ENCODE assay signal across 18 cellular contexts in the genomic region with DNA sequence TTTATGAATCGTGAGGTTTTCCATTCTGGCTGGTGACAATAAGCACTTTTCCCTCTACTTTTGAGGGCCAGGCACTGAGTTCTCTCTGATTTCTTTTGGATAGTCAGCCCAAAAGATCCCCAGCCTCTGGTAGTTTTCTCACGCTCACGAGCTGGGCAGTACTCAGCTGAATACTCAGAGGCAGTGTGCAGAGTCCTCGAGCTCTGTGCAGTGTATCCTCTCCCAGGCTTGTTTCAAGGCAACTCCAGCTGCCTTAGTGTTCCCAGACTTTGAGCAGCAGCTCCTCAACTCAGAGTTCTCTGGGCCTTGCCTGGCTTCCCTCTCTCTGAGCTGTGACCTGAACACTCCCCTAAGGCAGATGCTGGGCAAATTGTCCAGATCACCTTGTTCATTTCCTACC.
"Had no signal": no experiment of that assay in that cellular context is flagged by ENCODE, and none has a peak within 500 bp of the region (broad histone marks: within the 10 kb centered on the region; RNA-seq: fewer than 3 reads in every experiment).

No MANE protein-coding gene starts in this region.

- H3K36me3 Mint-ChIP-seq: activated naive CD8-positive, alpha-beta T cell; brain had no signal

- DNase-seq: activated CD4-positive, alpha-beta T cell treated with anti-CD3 and anti-CD28 coated beads for 36 hours; activated CD8-positive, alpha-beta T cell treated with anti-CD3 and anti-CD28 coated beads, Interleukin-2, amount 10 ng/mL, durations not matched to agents 7 days and 5 days; activated gamma-delta T cell; activated naive CD4-positive, alpha-beta T cell treated with anti-CD3 and anti-CD28 coated beads for 36 hours; activated T-cell treated with anti-CD3 and anti-CD28 coated beads, Interleukin-2, amount 50 U/mL, for 4 hours; amygdala; Karpas-422; NCI-H1105 treated with DMSO at 0.1 percent for 48 hours; NCI-H1436 treated with DMSO at 0.1 percent for 48 hours; NCI-H187; NCI-H2081; NCI-H446; NCI-H524; T-helper 1 cell had no signal

- H3K4me3 Mint-ChIP-seq: activated CD4-positive, alpha-beta T cell treated with anti-CD3 and anti-CD28 coated beads for 36 hours; activated CD8-positive, alpha-beta T cell treated with anti-CD3 and anti-CD28 coated beads, Interleukin-2, amount 10 ng/mL, durations not matched to agents 7 days and 5 days; activated naive CD4-positive, alpha-beta T cell treated with anti-CD3 and anti-CD28 coated beads for 36 hours; activated naive CD8-positive, alpha-beta T cell; activated T-cell treated with anti-CD3 and anti-CD28 coated beads, Interleukin-2, amount 50 U/mL, for 4 hours; brain had no signal

- H3K27ac ChIP-seq: SK-N-MC, VCaP had no signal

- H3K4me3 ChIP-seq: SK-N-MC had no signal

- H3K4me1 Mint-ChIP-seq: activated CD4-positive, alpha-beta T cell treated with anti-CD3 and anti-CD28 coated beads for 36 hours had no signal

- H3K9me3 Mint-ChIP-seq: activated naive CD4-positive, alpha-beta T cell treated with anti-CD3 and anti-CD28 coated beads for 36 hours; activated T-cell treated with anti-CD3 and anti-CD28 coated beads, Interleukin-2, amount 50 U/mL, for 4 hours had no signal

- ATAC-seq: activated CD4-positive, alpha-beta T cell treated with anti-CD3 and anti-CD28 coated beads for 36 hours; activated CD8-positive, alpha-beta T cell treated with anti-CD3 and anti-CD28 coated beads, Interleukin-2, amount 10 ng/mL, durations not matched to agents 7 days and 5 days; activated T-cell treated with anti-CD3 and anti-CD28 coated beads, Interleukin-2, amount 50 U/mL, for 4 hours had no signal

- H3K27ac Mint-ChIP-seq: activated CD4-positive, alpha-beta T cell treated with anti-CD3 and anti-CD28 coated beads for 36 hours; activated CD8-positive, alpha-beta T cell treated with anti-CD3 and anti-CD28 coated beads, Interleukin-2, amount 10 ng/mL, durations not matched to agents 7 days and 5 days; activated naive CD4-positive, alpha-beta T cell treated with anti-CD3 and anti-CD28 coated beads for 36 hours; activated naive CD8-positive, alpha-beta T cell had no signal
